8 cellular contexts compared by ENCODE assay signal in genomic region chr11:71928739-71929443, GRCh38. TPM values are rescaled to one million over a fixed set of nuclear protein-coding genes. Genes with fewer than 3 reads are reported as not detected.
DNase-seq lines count a peak whose midpoint lies in the region; ATAC-seq and TF ChIP-seq lines count a peak whose summit lies in the region.

Gene RNF121, plus strand, starts transcription at chr11:71929046. Its CDS starts 16 bp downstream, at chr11:71929062.

- H3K4me1 Mint-ChIP-seq in dendritic cell treated with granulocyte-macrophage colony-stimulating factor and Interleukin-4, amounts not matched to agents 40 ng/mL and 50 ng/mL, for 4 days (ENCODE audit: low read depth): peaks cover 41% of the 10 kb centered on the region

- peak within 1 kb of the TSS; percentile 99 for H3K4me3 Mint-ChIP-seq in dendritic cell treated with granulocyte-macrophage colony-stimulating factor and Interleukin-4, amounts not matched to agents 40 ng/mL and 50 ng/mL, for 4 days

- ATAC-seq in GM19328 (IDR thresholded peaks at IDR 0.05; ENCODE audit: unreplicated experiment) (peak; percentile 75), HG03520 (IDR thresholded peaks at IDR 0.05; ENCODE audit: unreplicated experiment) (peak; percentile 80), left lung (peak; percentile 99)

- TF ChIP-seq CTCF in BJ (IDR thresholded peaks at IDR 0.05; ENCODE audit: insufficient read depth, low read depth, low read length) (no peak), left lung (IDR thresholded peaks at IDR 0.05) (no peak)

- H3K27ac ChIP-seq in left lung: peak within 1 kb of the TSS; percentile 88 to 93

- H3K27me3 ChIP-seq in BJ (ENCODE audit: control insufficient read depth, insufficient read depth, low read length): no peaks in the 10 kb centered on the region
- no peaks in the 10 kb centered on the region for H3K27me3 ChIP-seq in left lung

- H3K36me3 ChIP-seq in BJ (ENCODE audit: control insufficient read depth, insufficient read depth, low read length) (no peaks in the 10 kb centered on the region), left lung (peaks cover 0 to 7% of the 10 kb centered on the region in 2 donors)

- H3K36me3 Mint-ChIP-seq in dendritic cell treated with granulocyte-macrophage colony-stimulating factor and Interleukin-4, amounts not matched to agents 40 ng/mL and 50 ng/mL, for 4 days (ENCODE audit: low read depth): peaks cover 32% of the 10 kb centered on the region

- H3K4me1 ChIP-seq in left lung: peaks cover 5 to 39% of the 10 kb centered on the region in 2 donors

- no peaks in the 10 kb centered on the region for H3K9me3 ChIP-seq in left lung

- H3K4me3 ChIP-seq in BJ (ENCODE audit: low read depth, low read length) (peak within 1 kb of the TSS; percentile 88), left lung (peak within 1 kb of the TSS; percentile 89 to 91)

- CTCF ChIA-PET in BJ (lab: Yijun Ruan, JAX): interaction anchor here (1.1 to 1.7 kb wide), 3 partner anchors 15 to 162 kb away, joined by 3 to 6 read pairs (median 6); no protein-coding TSS in a partner anchor

- intact Hi-C loops in dendritic cell treated with granulocyte-macrophage colony-stimulating factor and Interleukin-4, amounts not matched to agents 40 ng/mL and 50 ng/mL, for 4 days (cut with micrococcal nuclease): no loop called here
- intact Hi-C loops in left lung (cut with DNase I): no loop called here

- peak within 1 kb of the TSS; percentile 98 for H3K27ac Mint-ChIP-seq in dendritic cell treated with granulocyte-macrophage colony-stimulating factor and Interleukin-4, amounts not matched to agents 40 ng/mL and 50 ng/mL, for 4 days

- POLR2A ChIA-PET in BJ (lab: Charles Lee): interaction anchor here (0.5 kb wide), 1 partner anchor 123 kb away, joined by 7 read pairs; no protein-coding TSS in a partner anchor

- H3K27me3 Mint-ChIP-seq in dendritic cell treated with granulocyte-macrophage colony-stimulating factor and Interleukin-4, amounts not matched to agents 40 ng/mL and 50 ng/mL, for 4 days: no peaks in the 10 kb centered on the region

- DNase-seq in BJ (ENCODE audit: low read depth): peak; percentile 70
- peak; percentile 98 for DNase-seq in NCI-H69 (lab: John Stamatoyannopoulos, UW)
- peak; percentile 98 for DNase-seq in activated CD4-positive, alpha-beta T cell treated with anti-CD3 and anti-CD28 coated beads, Interleukin-2, amount 50 U/mL, for 1 hour
- DNase-seq in left lung: peak; percentile 97 to 98
- peak; percentile 99 for DNase-seq in stimulated activated CD4-positive, alpha-beta T cell treated with anti-CD3 and anti-CD28 coated beads, Interleukin-4, amount 100 ng/mL, for 1 hour

- H3K9me3 Mint-ChIP-seq in dendritic cell treated with granulocyte-macrophage colony-stimulating factor and Interleukin-4, amounts not matched to agents 40 ng/mL and 50 ng/mL, for 4 days: no peaks in the 10 kb centered on the region

RNA-seq across cellular contexts. Expression of gene RNF121, which starts in this region (rescaled TPM):
- polyA plus RNA-seq in BJ (2011; rRNA removed): 77.3 and 80.5 TPM in 2 replicates
- 48.8 and 63.6 TPM in 2 replicates for polyA minus RNA-seq in BJ (2011; rRNA and poly(A)+ RNA removed)
- total RNA-seq in left lung: 10 to 100 TPM; 30.3 to 31.4 TPM

Comparison
In these comparisons a context has a peak if more than half of its experiments do, and no peak if none do; other contexts are left out.
1. Peak in every context shown above with its lines: DNase-seq, ATAC-seq, H3K4me3 ChIP-seq and H3K27ac ChIP-seq.